ENCODE assay signal across 16 cellular contexts in genomic region chr9:91654527-91654926, GRCh38.
DNase-seq lines count a peak whose midpoint lies in the region; ATAC-seq and TF ChIP-seq lines count a peak whose summit lies in the region.
"Had no signal": no experiment of that assay in that cellular context is flagged by ENCODE, and none has a peak within 500 bp of the region (broad histone marks: within the 10 kb centered on the region; RNA-seq: fewer than 3 reads in every experiment).

No MANE protein-coding gene starts in this region.

- H3K27me3 ChIP-seq in Caco-2 (replicated peaks; ENCODE audit: control insufficient read depth, insufficient read depth, low read length) (no peaks in the 10 kb centered on the region), GM23338 (ENCODE audit: insufficient read depth) (no peaks in the 10 kb centered on the region), hepatocyte (no peaks in the 10 kb centered on the region), lung (ENCODE audit: control insufficient read depth, insufficient read depth) (no peaks in the 10 kb centered on the region)

- peaks cover 19% of the 10 kb centered on the region for H3K4me1 Mint-ChIP-seq in Caco-2 (ENCODE audit: low read depth, unreplicated experiment)
- H3K4me1 Mint-ChIP-seq in GM23338 = no peaks in the 10 kb centered on the region; the same call in 2 of the 3 replicates
- H3K4me1 Mint-ChIP-seq: CD4-positive, CD25-positive, alpha-beta regulatory T cell; CD8-positive, alpha-beta memory T cell had no signal

- BruUV-seq in Caco-2 (replicated peaks; lab: Mats Ljungman, UMichigan) = no TSS peak

- H3K4me3 Mint-ChIP-seq in Caco-2 (ENCODE audit: unreplicated experiment) (no peak overlapping the region), GM23338 (no peak overlapping the region)
- H3K4me3 Mint-ChIP-seq: CD4-positive, CD25-positive, alpha-beta regulatory T cell; CD8-positive, alpha-beta memory T cell; H9 had no signal

- no peak overlapping the region for H3K4me3 ChIP-seq in Caco-2 (ENCODE audit: low read depth, low read length)
- H3K4me3 ChIP-seq in GM23338 = no peak overlapping the region
- H3K4me3 ChIP-seq in hepatocyte = no peak overlapping the region
- no peak overlapping the region for H3K4me3 ChIP-seq in lung

- intact Hi-C loops in Caco-2 (cut with micrococcal nuclease; ENCODE audit: unreplicated experiment) = loop anchor here (5.0 to 10.0 kb wide), 3 partner anchors 47 to 230 kb away; partner anchors contain the start of gene NFIL3

- H3K9me3 ChIP-seq in Caco-2 (no peaks in the 10 kb centered on the region), hepatocyte (ENCODE audit: low read depth) (no peaks in the 10 kb centered on the region), lung (ENCODE audit: control insufficient read depth in 2 of 2, insufficient read depth in 1 of 2, low read length in 1 of 2) (no peaks in the 10 kb centered on the region)
- H3K9me3 ChIP-seq: BE2C had no signal

- DNase-seq in Caco-2 (peak; percentile 70 to 85), GM23338 (ENCODE audit: low spot score) (peak; percentile 6), hepatocyte (ENCODE audit: low spot score) (peak; percentile 31), lung (ENCODE audit: low spot score) (no peak), AG20443 (ENCODE audit: low spot score) (no peak), H4 (ENCODE audit: low spot score) (no peak)
- DNase-seq: BE2C; C1 segment of cervical spinal cord; CD4-positive, CD25-positive, alpha-beta regulatory T cell; CD8-positive, alpha-beta memory T cell; COR-L47; GDM1; GOT3; H9 had no signal

- H2AFZ ChIP-seq in GM23338 (no peak overlapping the region), hepatocyte (no peak overlapping the region)

- H3K9me2 ChIP-seq in GM23338 (ENCODE audit: insufficient read depth) (no peaks in the 10 kb centered on the region), hepatocyte (replicated peaks; ENCODE audit: insufficient read depth) (no peaks in the 10 kb centered on the region)

- H3K9me3 Mint-ChIP-seq in Caco-2 (ENCODE audit: unreplicated experiment) = no peaks in the 10 kb centered on the region
- no peaks in the 10 kb centered on the region for H3K9me3 Mint-ChIP-seq in GM23338
- H3K9me3 Mint-ChIP-seq: CD8-positive, alpha-beta memory T cell; H9 had no signal

- H3K27me3 Mint-ChIP-seq in Caco-2 (ENCODE audit: insufficient read depth, unreplicated experiment) (no peaks in the 10 kb centered on the region), GM23338 (ENCODE audit: insufficient read depth, low read depth, poor library complexity) (peaks cover 2% of the 10 kb centered on the region)

- H3F3A ChIP-seq in GM23338 (replicated peaks; ENCODE audit: low read depth) = no peaks in the 10 kb centered on the region

- H3K27ac Mint-ChIP-seq in Caco-2 (ENCODE audit: unreplicated experiment) (no peak overlapping the region), GM23338 (no peak overlapping the region)
- H3K27ac Mint-ChIP-seq: H9 had no signal

- H3K4me2 ChIP-seq in GM23338 (no peak overlapping the region), hepatocyte (no peak overlapping the region)

- H3K79me2 ChIP-seq in GM23338 (replicated peaks; ENCODE audit: insufficient read depth) = no peaks in the 10 kb centered on the region
- no peaks in the 10 kb centered on the region for H3K79me2 ChIP-seq in hepatocyte

- peaks cover 13% of the 10 kb centered on the region for H3K36me3 Mint-ChIP-seq in Caco-2 (ENCODE audit: insufficient read depth, unreplicated experiment)
- H3K36me3 Mint-ChIP-seq in GM23338 (ENCODE audit: low read depth) = no peaks in the 10 kb centered on the region
- H3K36me3 Mint-ChIP-seq: CD4-positive, CD25-positive, alpha-beta regulatory T cell; CD8-positive, alpha-beta memory T cell had no signal

- POLR2A ChIA-PET in Caco-2 (lab: Charles Lee) = no interaction called here

- peaks cover 13% of the 10 kb centered on the region for H3K4me1 ChIP-seq in Caco-2
- H3K4me1 ChIP-seq in GM23338 (ENCODE audit: insufficient read depth) = 0 out of 2 replicates have a peak, but pooled peaks cover 1% of the 10 kb centered on the region
- peaks cover 10% of the 10 kb centered on the region for H3K4me1 ChIP-seq in hepatocyte (ENCODE audit: insufficient read depth)
- peaks cover 0 to 2% of the 10 kb centered on the region in 2 donors for H3K4me1 ChIP-seq in lung (ENCODE audit: control insufficient read depth in 2 of 2, insufficient read depth in 2 of 2, low read length in 2 of 2)
- H3K4me1 ChIP-seq: BE2C had no signal

- ATAC-seq in GM23338 = no peak
- peak; percentile 47 for ATAC-seq in lung (ENCODE audit: insufficient read depth, low FRiP score)
- no peak for ATAC-seq in GM18909 (IDR thresholded peaks at IDR 0.05; ENCODE audit: poor library complexity, unreplicated experiment)
- no peak for ATAC-seq in HG03039 (IDR thresholded peaks at IDR 0.05; ENCODE audit: unreplicated experiment)

- CTCF ChIA-PET in Caco-2 (lab: Charles Lee) = interaction anchor here (0.5 to 1.2 kb wide), 3 partner anchors 221 to 249 kb away, joined by 3 to 5 read pairs (median 3); no protein-coding TSS in a partner anchor

- WGBS in hepatocyte (ENCODE audit: low lambda C conversion rate, missing lambda C conversion rate) = 88% methylated on average over 1 of the region's 1 CpG
- WGBS in lung, 2 donors = 81 to 86% methylated on average over 1 of the region's 1 CpG

- no peak overlapping the region for H3K27ac ChIP-seq in GM23338 (ENCODE audit: low read depth)
- H3K27ac ChIP-seq in hepatocyte = no peak overlapping the region
- no peak overlapping the region for H3K27ac ChIP-seq in lung (ENCODE audit: low read depth in 1 of 2, low read length in 1 of 2)

- TF ChIP-seq CTCF in Caco-2 (IDR thresholded peaks at IDR 0.05; ENCODE audit: insufficient read depth in 1 of 2, low read depth in 1 of 2, low read length in 1 of 2, severe bottlenecking in 1 of 2, unreplicated experiment in 1 of 2) (peak in 1 of 2 experiments; percentile 11), GM23338 (conservative IDR thresholded peaks at IDR 0.05; ENCODE audit: low read depth in 2 of 2) (no peak), hepatocyte (IDR thresholded peaks at IDR 0.05; ENCODE audit: poor library complexity) (no peak), lung (IDR thresholded peaks at IDR 0.05; ENCODE audit: control extremely low read depth, extremely low read depth) (no peak)

- H3K36me3 ChIP-seq in Caco-2 (ENCODE audit: control insufficient read depth, insufficient read depth, low read length) = no peaks in the 10 kb centered on the region
- no peaks in the 10 kb centered on the region for H3K36me3 ChIP-seq in GM23338 (ENCODE audit: insufficient read depth)
- H3K36me3 ChIP-seq in hepatocyte (replicated peaks; ENCODE audit: insufficient read depth, low read depth) = no peaks in the 10 kb centered on the region
- no peaks in the 10 kb centered on the region for H3K36me3 ChIP-seq in lung (ENCODE audit: control insufficient read depth in 2 of 2, insufficient read depth in 2 of 2, low read length in 2 of 2)
- H3K36me3 ChIP-seq: BE2C had no signal

- H4K20me1 ChIP-seq in GM23338 (replicated peaks; ENCODE audit: insufficient read depth) = no peaks in the 10 kb centered on the region
- H4K20me1 ChIP-seq in hepatocyte (ENCODE audit: insufficient read depth, poor library complexity, severe bottlenecking) = no peaks in the 10 kb centered on the region

TF ChIP-seq in GM23338, 12 proteins besides CTCF, POLR2A, EP300 and RAD21 (continues in another document):
- no peak for TF ChIP-seq EZH2 (IDR thresholded peaks at IDR 0.05; ENCODE audit: low read depth, unreplicated experiment)
- TF ChIP-seq NANOG (IDR thresholded peaks at IDR 0.05; ENCODE audit: borderline replicate concordance) = no peak
- TF ChIP-seq CREB1 (CRISPR knock-in tag; IDR thresholded peaks at IDR 0.05; ENCODE audit: low read depth) = no peak

Comparison
In these comparisons a context has a peak if more than half of its experiments do, and no peak if none do; other contexts are left out.
1. DNase-seq: peak in Caco-2 (2 of 2), GM23338 (single experiment) and hepatocyte (single experiment); none in lung (single experiment), AG20443 (single experiment) and H4 (single experiment).